26 cellular contexts compared by ENCODE assay signal in genomic region chr4:26836539-26836938, GRCh38.
"Had no signal": no experiment of that assay in that cellular context is flagged by ENCODE, and none has a peak within 500 bp of the region (broad histone marks: within the 10 kb centered on the region; RNA-seq: fewer than 3 reads in every experiment).

No MANE protein-coding gene starts in this region.

- H3K36me3 ChIP-seq: brain microvascular endothelial cell, esophagus squamous epithelium, gastroesophageal sphincter, heart right ventricle had no signal

- DNase-seq: activated CD4-positive, alpha-beta T cell treated with anti-CD3 and anti-CD28 coated beads for 1 hour; activated CD4-positive, alpha-beta T cell treated with anti-CD3 and anti-CD28 coated beads for 4 hours; activated CD4-positive, alpha-beta T cell treated with anti-CD3 and anti-CD28 coated beads, Interleukin-2, amount 10 ng/mL, durations not matched to agents 7 days and 5 days; activated CD4-positive, alpha-beta T cell treated with anti-CD3 and anti-CD28 coated beads, Interleukin-2, amount 50 U/mL, for 48 hours; activated CD8-positive, alpha-beta memory T cell treated with anti-CD3 and anti-CD28 coated beads for 24 hours; activated CD8-positive, alpha-beta T cell treated with anti-CD3 and anti-CD28 coated beads for 36 hours; activated effector memory CD4-positive, alpha-beta T cell treated with Interleukin-2 at 50 U/mL for 16 hours; activated gamma-delta T cell treated with Interleukin-2 at 50 U/mL for 16 hours; activated naive CD4-positive, alpha-beta T cell treated with anti-CD3 and anti-CD28 coated beads, Interleukin-2, amount 50 U/mL, for 16 hours; activated naive CD4-positive, alpha-beta T cell treated with Interleukin-2 at 50 U/mL for 16 hours; activated T-cell treated with anti-CD3 and anti-CD28 coated beads, Interleukin-2, amount 50 U/mL, for 4 hours; amniotic stem cell; anterior cingulate cortex; brain microvascular endothelial cell; cortex of kidney; dorsolateral prefrontal cortex; effector CD4-positive, alpha-beta T cell; effector memory CD8-positive, alpha-beta T cell; esophagus squamous epithelium; foreskin melanocyte; heart right ventricle; T-helper 1 cell; T-helper 17 cell; T1000 had no signal

- H3K9me3 ChIP-seq: esophagus squamous epithelium, gastroesophageal sphincter had no signal

- H3K27ac ChIP-seq: brain microvascular endothelial cell, dorsolateral prefrontal cortex, epithelial cell of prostate, esophagus squamous epithelium, gastroesophageal sphincter, heart right ventricle had no signal

- H3K4me3 ChIP-seq: dorsolateral prefrontal cortex, esophagus squamous epithelium, gastroesophageal sphincter, heart right ventricle had no signal

- H3K27me3 ChIP-seq: brain microvascular endothelial cell, dorsolateral prefrontal cortex, gastroesophageal sphincter, heart right ventricle had no signal
